ENCODE assay signal across 1 cellular context in the genomic region with DNA sequence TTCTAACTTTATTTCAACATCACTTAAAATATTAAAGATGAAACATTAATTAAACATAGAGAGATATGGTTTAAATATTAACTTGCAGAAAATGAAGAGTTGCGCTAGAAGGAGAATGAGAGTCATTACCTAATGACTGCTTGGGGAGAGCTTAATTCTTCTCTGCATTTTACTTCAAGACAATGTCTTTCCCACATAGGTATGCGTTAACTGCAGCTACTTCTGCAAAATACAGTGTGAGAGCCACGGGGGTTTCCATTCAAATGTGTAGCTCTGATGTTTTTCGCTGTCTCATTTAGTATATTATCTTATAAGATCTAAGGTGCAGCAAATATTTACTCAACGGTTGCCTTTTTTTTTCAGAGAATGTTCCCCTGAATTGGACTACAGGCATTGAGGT.
TF ChIP-seq lines count a peak whose summit lies in the region.

No MANE protein-coding gene starts in this region.

TF ChIP-seq in GM23338, 12 proteins besides CTCF, POLR2A, EP300 and RAD21 (continued from another document):
- TF ChIP-seq, protein P1, sequence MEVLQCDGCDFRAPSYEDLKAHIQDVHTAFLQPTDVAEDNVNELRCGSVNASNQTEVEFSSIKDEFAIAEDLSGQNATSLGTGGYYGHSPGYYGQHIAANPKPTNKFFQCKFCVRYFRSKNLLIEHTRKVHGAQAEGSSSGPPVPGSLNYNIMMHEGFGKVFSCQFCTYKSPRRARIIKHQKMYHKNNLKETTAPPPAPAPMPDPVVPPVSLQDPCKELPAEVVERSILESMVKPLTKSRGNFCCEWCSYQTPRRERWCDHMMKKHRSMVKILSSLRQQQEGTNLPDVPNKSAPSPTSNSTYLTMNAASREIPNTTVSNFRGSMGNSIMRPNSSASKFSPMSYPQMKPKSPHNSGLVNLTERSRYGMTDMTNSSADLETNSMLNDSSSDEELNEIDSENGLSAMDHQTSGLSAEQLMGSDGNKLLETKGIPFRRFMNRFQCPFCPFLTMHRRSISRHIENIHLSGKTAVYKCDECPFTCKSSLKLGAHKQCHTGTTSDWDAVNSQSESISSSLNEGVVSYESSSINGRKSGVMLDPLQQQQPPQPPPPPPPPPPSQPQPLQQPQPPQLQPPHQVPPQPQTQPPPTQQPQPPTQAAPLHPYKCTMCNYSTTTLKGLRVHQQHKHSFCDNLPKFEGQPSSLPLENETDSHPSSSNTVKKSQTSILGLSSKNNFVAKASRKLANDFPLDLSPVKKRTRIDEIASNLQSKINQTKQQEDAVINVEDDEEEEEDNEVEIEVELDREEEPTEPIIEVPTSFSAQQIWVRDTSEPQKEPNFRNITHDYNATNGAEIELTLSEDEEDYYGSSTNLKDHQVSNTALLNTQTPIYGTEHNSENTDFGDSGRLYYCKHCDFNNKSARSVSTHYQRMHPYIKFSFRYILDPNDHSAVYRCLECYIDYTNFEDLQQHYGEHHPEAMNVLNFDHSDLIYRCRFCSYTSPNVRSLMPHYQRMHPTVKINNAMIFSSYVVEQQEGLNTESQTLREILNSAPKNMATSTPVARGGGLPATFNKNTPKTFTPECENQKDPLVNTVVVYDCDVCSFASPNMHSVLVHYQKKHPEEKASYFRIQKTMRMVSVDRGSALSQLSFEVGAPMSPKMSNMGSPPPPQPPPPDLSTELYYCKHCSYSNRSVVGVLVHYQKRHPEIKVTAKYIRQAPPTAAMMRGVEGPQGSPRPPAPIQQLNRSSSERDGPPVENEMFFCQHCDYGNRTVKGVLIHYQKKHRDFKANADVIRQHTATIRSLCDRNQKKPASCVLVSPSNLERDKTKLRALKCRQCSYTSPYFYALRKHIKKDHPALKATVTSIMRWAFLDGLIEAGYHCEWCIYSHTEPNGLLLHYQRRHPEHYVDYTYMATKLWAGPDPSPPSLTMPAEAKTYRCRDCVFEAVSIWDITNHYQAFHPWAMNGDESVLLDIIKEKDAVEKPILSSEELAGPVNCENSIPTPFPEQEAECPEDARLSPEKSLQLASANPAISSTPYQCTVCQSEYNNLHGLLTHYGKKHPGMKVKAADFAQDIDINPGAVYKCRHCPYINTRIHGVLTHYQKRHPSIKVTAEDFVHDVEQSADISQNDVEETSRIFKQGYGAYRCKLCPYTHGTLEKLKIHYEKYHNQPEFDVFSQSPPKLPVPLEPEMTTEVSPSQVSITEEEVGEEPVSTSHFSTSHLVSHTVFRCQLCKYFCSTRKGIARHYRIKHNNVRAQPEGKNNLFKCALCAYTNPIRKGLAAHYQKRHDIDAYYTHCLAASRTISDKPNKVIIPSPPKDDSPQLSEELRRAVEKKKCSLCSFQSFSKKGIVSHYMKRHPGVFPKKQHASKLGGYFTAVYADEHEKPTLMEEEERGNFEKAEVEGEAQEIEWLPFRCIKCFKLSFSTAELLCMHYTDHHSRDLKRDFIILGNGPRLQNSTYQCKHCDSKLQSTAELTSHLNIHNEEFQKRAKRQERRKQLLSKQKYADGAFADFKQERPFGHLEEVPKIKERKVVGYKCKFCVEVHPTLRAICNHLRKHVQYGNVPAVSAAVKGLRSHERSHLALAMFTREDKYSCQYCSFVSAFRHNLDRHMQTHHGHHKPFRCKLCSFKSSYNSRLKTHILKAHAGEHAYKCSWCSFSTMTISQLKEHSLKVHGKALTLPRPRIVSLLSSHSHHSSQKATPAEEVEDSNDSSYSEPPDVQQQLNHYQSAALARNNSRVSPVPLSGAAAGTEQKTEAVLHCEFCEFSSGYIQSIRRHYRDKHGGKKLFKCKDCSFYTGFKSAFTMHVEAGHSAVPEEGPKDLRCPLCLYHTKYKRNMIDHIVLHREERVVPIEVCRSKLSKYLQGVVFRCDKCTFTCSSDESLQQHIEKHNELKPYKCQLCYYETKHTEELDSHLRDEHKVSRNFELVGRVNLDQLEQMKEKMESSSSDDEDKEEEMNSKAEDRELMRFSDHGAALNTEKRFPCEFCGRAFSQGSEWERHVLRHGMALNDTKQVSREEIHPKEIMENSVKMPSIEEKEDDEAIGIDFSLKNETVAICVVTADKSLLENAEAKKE (CRISPR knock-in tag; IDR thresholded peaks at IDR 0.05): no peak
